22 cellular contexts compared by ENCODE assay signal in the genomic region with DNA sequence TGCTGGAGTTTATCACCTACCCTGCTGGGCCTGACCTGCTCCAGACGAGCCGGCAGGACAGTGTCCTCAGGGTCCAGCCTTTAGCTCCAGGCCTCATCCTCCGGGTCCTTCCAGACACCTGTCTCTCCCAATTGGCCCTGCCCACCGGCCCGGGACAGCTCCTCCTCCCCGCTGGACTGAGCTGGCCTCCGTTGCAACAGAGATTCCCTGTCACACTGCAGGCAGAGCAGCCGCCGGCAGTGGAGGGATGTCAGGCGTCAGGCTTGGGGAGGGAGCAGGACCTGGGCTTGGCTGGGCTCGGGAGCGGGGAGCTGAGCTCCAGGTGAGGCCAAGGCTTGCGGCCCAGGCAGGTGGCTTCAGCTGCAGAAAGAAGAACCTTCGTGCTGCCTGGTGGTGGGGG. TPM values are rescaled to one million over a fixed set of nuclear protein-coding genes. Genes with fewer than 3 reads are reported as not detected.
DNase-seq lines count a peak whose midpoint lies in the region; TF ChIP-seq lines count a peak whose summit lies in the region.
"Had no signal": no experiment of that assay in that cellular context is flagged by ENCODE, and none has a peak within 500 bp of the region (broad histone marks: within the 10 kb centered on the region; RNA-seq: fewer than 3 reads in every experiment).

No MANE protein-coding gene starts in this region.

- peak overlapping the region in 1 of 2 donors; percentile 21 for H3K4me3 Mint-ChIP-seq in CD14-positive monocyte

- H3K4me1 Mint-ChIP-seq in CD14-positive monocyte, result no peaks in the 10 kb centered on the region

- H3K9me3 Mint-ChIP-seq in CD14-positive monocyte, result no peaks in the 10 kb centered on the region

- no peak for TF ChIP-seq POLR2A in suprapubic skin (IDR thresholded peaks at IDR 0.05)

- H3K4me3 ChIP-seq in H7 (ENCODE audit: insufficient read depth, low read depth, low read length) (no peak overlapping the region), suprapubic skin (no peak overlapping the region)
- no peak overlapping the region for H3K4me3 ChIP-seq in effector memory CD4-positive, alpha-beta T cell (ENCODE audit: insufficient read depth, low read depth, low read length, poor library complexity, severe bottlenecking)
- H3K4me3 ChIP-seq: SJSA1 had no signal

- no peak for TF ChIP-seq CTCF in CD14-positive monocyte (IDR thresholded peaks at IDR 0.05)
- no peak for TF ChIP-seq CTCF in suprapubic skin (IDR thresholded peaks at IDR 0.05)

- H3K27ac Mint-ChIP-seq in CD14-positive monocyte, result no peak overlapping the region

- peaks cover 5% of the 10 kb centered on the region for H3K4me1 ChIP-seq in effector memory CD4-positive, alpha-beta T cell (ENCODE audit: control insufficient read depth, insufficient read depth, low read length, poor library complexity, severe bottlenecking)
- H3K4me1 ChIP-seq in suprapubic skin, result peaks cover 13% of the 10 kb centered on the region

- no peaks in the 10 kb centered on the region for H3K36me3 ChIP-seq in H7 (replicated peaks; ENCODE audit: control insufficient read depth, insufficient read depth, low read length)
- no peaks in the 10 kb centered on the region for H3K36me3 ChIP-seq in effector memory CD4-positive, alpha-beta T cell (ENCODE audit: control insufficient read depth, insufficient read depth, low read length)
- no peaks in the 10 kb centered on the region for H3K36me3 ChIP-seq in suprapubic skin
- H3K36me3 ChIP-seq: SJSA1 had no signal

- no peak for TF ChIP-seq EP300 in suprapubic skin (IDR thresholded peaks at IDR 0.05)

- H3K27ac ChIP-seq in angular gyrus (ENCODE audit: low read depth, low read length) (peak overlapping the region; percentile 62), suprapubic skin (no peak overlapping the region)
- no peak overlapping the region for H3K27ac ChIP-seq in effector memory CD4-positive, alpha-beta T cell (ENCODE audit: insufficient read depth, low read length, poor library complexity, severe bottlenecking)
- H3K27ac ChIP-seq: SJSA1 had no signal

- 20% methylated on average over 3 of the region's 14 CpGs for WGBS in suprapubic skin

- no peaks in the 10 kb centered on the region for H3K36me3 Mint-ChIP-seq in CD14-positive monocyte

- no peaks in the 10 kb centered on the region for H3K9me3 ChIP-seq in effector memory CD4-positive, alpha-beta T cell (ENCODE audit: control insufficient read depth, low read length)
- H3K9me3 ChIP-seq in suprapubic skin, result no peaks in the 10 kb centered on the region
- H3K9me3 ChIP-seq: SJSA1 had no signal

- intact Hi-C loops in CD14-positive monocyte (cut with micrococcal nuclease), result loop anchor here in 1 of 2 donors (10.0 kb wide), 1 partner anchor 421 kb away; no protein-coding TSS in a partner anchor

- DNase-seq in H7 (peak; percentile 88), iPS-NIHi7 (ENCODE audit: extremely low spot score) (peak; percentile 64), occipital lobe (lab: John Stamatoyannopoulos, UW) (peak; percentile 36), CD14-positive monocyte (ENCODE audit: low spot score) (no peak), NCI-H82 treated with DMSO at 0.1 percent for 48 hours (lab: John Stamatoyannopoulos, UW; ENCODE audit: unreplicated experiment) (no peak), suprapubic skin (ENCODE audit: low spot score in 2 of 2) (no peak)
- no peak for DNase-seq in effector memory CD4-positive, alpha-beta T cell
- DNase-seq: ACHN; AML-193; COR-L47; DMS153; KG1; NCI-H1092 treated with DMSO at 0.1 percent for 48 hours; NCI-H1694 treated with DMSO at 0.1 percent for 48 hours; NCI-H2107; NCI-H226; NCI-H69; NK-92 treated with Interleukin-12 subunit alpha and Interleukin-12 subunit beta, amount 100 ng/mL, for 24 hours had no signal

- H3K27me3 Mint-ChIP-seq in CD14-positive monocyte (ENCODE audit: low read depth in 3 of 3), result peaks cover 6 to 27% (median 8%) of the 10 kb centered on the region in 3 donors

- H3K27me3 ChIP-seq in H7 (ENCODE audit: control insufficient read depth, insufficient read depth, low read length) (peaks cover 2% of the 10 kb centered on the region; the same call in 1 of the 2 replicates), suprapubic skin (peaks cover 80% of the 10 kb centered on the region)
- H3K27me3 ChIP-seq in effector memory CD4-positive, alpha-beta T cell (replicated peaks; ENCODE audit: control insufficient read depth, insufficient read depth, low read length, poor library complexity, severe bottlenecking), result peaks cover 13% of the 10 kb centered on the region

RNA-seq across cellular contexts. Expression of a gene that starts 1.7 kb away (rescaled TPM):
- total RNA-seq in H7 (2014; rRNA removed; shearing (Covaris generic)), result 0.10 TPM in 1 of 2 replicates, not detected in the other
- 2.7 TPM for total RNA-seq in occipital lobe
- polyA plus RNA-seq in CD14-positive monocyte, result not detected
- under 1 TPM in 2 of 4 donors, not detected in 2; 0.10 to 0.23 TPM for total RNA-seq in suprapubic skin
- total RNA-seq: M059J, RPMI7951, SJSA1 had no signal

RNA-seq across cellular contexts. Expression of a gene that starts 4.4 kb away (rescaled TPM):
- not detected in 2 replicates for total RNA-seq in H7 (2014; rRNA removed; shearing (Covaris generic))
- not detected for total RNA-seq in occipital lobe
- polyA plus RNA-seq in CD14-positive monocyte, result not detected
- not detected for total RNA-seq in suprapubic skin
- total RNA-seq: M059J, RPMI7951, SJSA1 had no signal

RNA-seq across cellular contexts. Expression of a gene that starts 40.6 kb away (rescaled TPM):
- total RNA-seq in H7 (2014; rRNA removed; shearing (Covaris generic)), result 0.44 TPM in 1 of 2 replicates, not detected in the other
- total RNA-seq in occipital lobe (not detected), suprapubic skin (not detected)
- not detected for polyA plus RNA-seq in CD14-positive monocyte
- total RNA-seq: M059J, RPMI7951, SJSA1 had no signal

Comparison
In these comparisons a context has a peak if more than half of its experiments do, and no peak if none do; other contexts are left out.
1. DNase-seq: peak in H7 (single experiment), iPS-NIHi7 (single experiment) and occipital lobe (single experiment); none in CD14-positive monocyte (single experiment), effector memory CD4-positive, alpha-beta T cell (0 of 3), NCI-H82 treated with DMSO at 0.1 percent for 48 hours (single experiment) and suprapubic skin (0 of 2).